ENCODE assay signal across 23 cellular contexts in the genomic region with DNA sequence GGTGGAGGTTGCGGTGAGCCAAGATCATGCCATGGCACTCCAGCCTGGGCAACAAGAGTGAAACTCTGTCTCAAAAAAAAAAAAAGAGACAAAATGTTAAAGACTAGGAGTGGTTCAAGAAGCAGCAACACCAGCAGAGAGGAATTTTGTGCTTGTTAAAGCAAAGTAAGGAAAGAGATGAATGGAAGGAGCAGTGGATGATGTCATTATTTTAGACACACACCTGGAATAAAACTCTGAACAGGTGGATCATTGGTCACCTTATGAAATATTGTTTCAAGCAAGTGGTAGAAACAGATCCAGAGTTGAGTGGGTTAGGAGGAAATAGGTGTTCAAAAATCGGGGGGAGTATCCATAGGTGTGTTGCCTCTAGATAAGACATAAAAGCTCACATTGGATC.
"Had no signal": no experiment of that assay in that cellular context is flagged by ENCODE, and none has a peak within 500 bp of the region (broad histone marks: within the 10 kb centered on the region; RNA-seq: fewer than 3 reads in every experiment).

No MANE protein-coding gene starts in this region.

- H3K27me3 ChIP-seq: colonic mucosa, esophagus squamous epithelium, gastrocnemius medialis, left lung had no signal

- H3K9me3 ChIP-seq: colonic mucosa, esophagus squamous epithelium, gastrocnemius medialis, heart right ventricle, left lung, lower lobe of right lung had no signal

- DNase-seq: colonic mucosa; cortex of kidney; effector CD8-positive, alpha-beta T cell; effector memory CD8-positive, alpha-beta T cell; endodermal cell; erythroblast; esophagus squamous epithelium; foreskin fibroblast; gastrocnemius medialis; glutamatergic neuron; head of caudate nucleus; heart right ventricle; hippocampal formation; left cardiac atrium; left lung; left ventricle myocardium superior; lower lobe of right lung; mesenchymal stem cell; midbrain; naive B cell had no signal

- H3K4me3 Mint-ChIP-seq: dendritic cell treated with granulocyte-macrophage colony-stimulating factor and Interleukin-4, amounts not matched to agents 40 ng/mL and 50 ng/mL, for 4 days; effector memory CD8-positive, alpha-beta T cell; endodermal cell; naive B cell had no signal

- H3K9me3 Mint-ChIP-seq: effector memory CD8-positive, alpha-beta T cell had no signal

- H3K27ac Mint-ChIP-seq: dendritic cell treated with granulocyte-macrophage colony-stimulating factor and Interleukin-4, amounts not matched to agents 40 ng/mL and 50 ng/mL, for 4 days; effector memory CD8-positive, alpha-beta T cell; endodermal cell; naive B cell had no signal

- H3K36me3 ChIP-seq: colonic mucosa, esophagus squamous epithelium, gastrocnemius medialis, heart right ventricle, left lung, lower lobe of right lung had no signal

- H3K4me3 ChIP-seq: colonic mucosa, esophagus squamous epithelium, gastrocnemius medialis, heart right ventricle, left lung, lower lobe of right lung had no signal

- H3K4me1 Mint-ChIP-seq: naive B cell had no signal

- H3K4me1 ChIP-seq: colonic mucosa, esophagus squamous epithelium, gastrocnemius medialis, left lung, lower lobe of right lung had no signal

- ATAC-seq: effector memory CD8-positive, alpha-beta T cell; esophagus mucosa; gastrocnemius medialis; left cardiac atrium; left lung; left ventricle myocardium superior; lower lobe of right lung had no signal

- H3K27ac ChIP-seq: colonic mucosa, epithelial cell of prostate, esophagus squamous epithelium, gastrocnemius medialis, left lung, lower lobe of right lung had no signal
